8 cellular contexts compared by ENCODE assay signal in the genomic region with DNA sequence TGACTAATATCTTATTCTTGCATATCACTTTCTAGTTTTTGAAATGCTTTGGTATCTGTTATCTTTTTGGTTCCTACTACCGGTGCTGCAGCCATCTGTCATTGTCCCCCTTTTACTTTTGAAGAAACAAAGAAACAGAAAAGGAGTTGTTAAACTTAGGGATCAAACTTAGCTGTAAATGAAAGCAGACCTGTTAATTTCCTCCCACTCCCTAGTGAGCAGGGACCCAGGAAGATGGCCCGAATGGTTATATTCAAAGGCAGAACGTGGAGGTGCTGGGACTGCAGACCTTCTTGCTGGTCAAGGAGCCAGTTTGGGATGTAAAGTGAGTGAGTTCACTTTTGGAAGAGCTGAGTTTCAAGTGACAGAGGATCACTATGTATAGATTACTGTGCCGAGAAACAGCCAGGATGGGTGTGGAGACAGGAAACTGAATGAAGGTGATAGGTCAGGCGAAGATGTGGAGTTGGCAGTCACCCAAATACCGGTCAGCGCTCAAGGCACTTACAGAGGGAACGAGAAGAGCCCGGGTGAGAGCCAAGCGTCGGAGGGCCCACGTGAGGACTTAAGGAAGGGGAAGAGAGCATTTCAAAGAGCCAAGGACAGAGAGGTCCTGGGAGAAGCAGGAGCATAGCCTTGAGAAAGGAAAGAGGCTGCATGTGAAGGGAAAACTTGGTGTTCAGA. TPM values are rescaled to one million over a fixed set of nuclear protein-coding genes. Genes with fewer than 3 reads are reported as not detected.
DNase-seq lines count a peak whose midpoint lies in the region; ATAC-seq and TF ChIP-seq lines count a peak whose summit lies in the region.

No MANE protein-coding gene starts in this region.

- H3K27me3 ChIP-seq in ovary: no peaks in the 10 kb centered on the region

- H3K4me1 Mint-ChIP-seq in activated naive CD8-positive, alpha-beta T cell treated with anti-CD3 and anti-CD28 coated beads, Interleukin-2, amount 50 U/mL, for 24 hours: peaks cover 27% of the 10 kb centered on the region

- no peaks in the 10 kb centered on the region for H3K36me3 ChIP-seq in ovary

- peak overlapping the region; percentile 53 for H3K27ac Mint-ChIP-seq in activated naive CD8-positive, alpha-beta T cell treated with anti-CD3 and anti-CD28 coated beads, Interleukin-2, amount 50 U/mL, for 24 hours

- intact Hi-C loops in ovary (cut with DNase I): no loop called here

- ATAC-seq in HG03025 (IDR thresholded peaks at IDR 0.05; ENCODE audit: low FRiP score, unreplicated experiment): peak; percentile 38
- no peak for ATAC-seq in activated naive CD8-positive, alpha-beta T cell treated with anti-CD3 and anti-CD28 coated beads, Interleukin-2, amount 50 U/mL, for 24 hours

- no peak for TF ChIP-seq POLR2A in ovary (IDR thresholded peaks at IDR 0.05)

- peaks cover 4% of the 10 kb centered on the region for H3K36me3 Mint-ChIP-seq in activated naive CD8-positive, alpha-beta T cell treated with anti-CD3 and anti-CD28 coated beads, Interleukin-2, amount 50 U/mL, for 24 hours (ENCODE audit: low read depth)

- no peaks in the 10 kb centered on the region for H3K9me3 ChIP-seq in ovary

- no peaks in the 10 kb centered on the region for H3K4me1 ChIP-seq in ovary (ENCODE audit: insufficient read depth)

- no peaks in the 10 kb centered on the region for H3K9me3 Mint-ChIP-seq in activated naive CD8-positive, alpha-beta T cell treated with anti-CD3 and anti-CD28 coated beads, Interleukin-2, amount 50 U/mL, for 24 hours

- H3K27ac ChIP-seq in ovary: no peak overlapping the region

- H3K4me3 Mint-ChIP-seq in activated naive CD8-positive, alpha-beta T cell treated with anti-CD3 and anti-CD28 coated beads, Interleukin-2, amount 50 U/mL, for 24 hours: no peak overlapping the region

- TF ChIP-seq CTCF in ovary (IDR thresholded peaks at IDR 0.05): no peak

- no peaks in the 10 kb centered on the region for H3K27me3 Mint-ChIP-seq in activated naive CD8-positive, alpha-beta T cell treated with anti-CD3 and anti-CD28 coated beads, Interleukin-2, amount 50 U/mL, for 24 hours

- DNase-seq in NCI-H1105 treated with DMSO at 0.1 percent for 48 hours (lab: John Stamatoyannopoulos, UW) (peak; percentile 14), NCI-H1105 (lab: John Stamatoyannopoulos, UW) (no peak), ovary (peak in 3 of 5 donors; percentile 11 to 50 (median 16)), DMS114 treated with DMSO at 0.1 percent for 48 hours (lab: John Stamatoyannopoulos, UW; ENCODE audit: unreplicated experiment) (no peak), NOMO-1 treated with DMSO at 0.1 percent for 48 hours (lab: John Stamatoyannopoulos, UW; ENCODE audit: unreplicated experiment) (no peak)
- no peak for DNase-seq in activated naive CD8-positive, alpha-beta T cell treated with anti-CD3 and anti-CD28 coated beads, Interleukin-2, amount 50 U/mL, for 24 hours
- no peak for DNase-seq in stimulated activated CD4-positive, alpha-beta T cell treated with anti-CD3 and anti-CD28 coated beads, Interleukin-1b, Interleukin-23, amount 100 ng/mL, for 48 hours

- H3K4me3 ChIP-seq in ovary: no peak overlapping the region

- TF ChIP-seq EP300 in ovary (IDR thresholded peaks at IDR 0.05): no peak

- 6 to 12% (median 11%) methylated on average over 12 of the region's 12 CpGs for WGBS in ovary, 3 donors

RNA-seq across cellular contexts. Expression of a gene that starts 20.1 kb away (rescaled TPM):
- total RNA-seq in ovary: under 1 TPM; 0.12 to 0.97 (median 0.66) TPM
- polyA plus RNA-seq in ovary: under 1 TPM; 0.07 to 0.55 TPM

Comparison
In these comparisons a context has a peak if more than half of its experiments do, and no peak if none do; other contexts are left out.
1. DNase-seq: peak in NCI-H1105 treated with DMSO at 0.1 percent for 48 hours (single experiment) and ovary (3 of 5); none in NCI-H1105 (single experiment), activated naive CD8-positive, alpha-beta T cell treated with anti-CD3 and anti-CD28 coated beads, Interleukin-2, amount 50 U/mL, for 24 hours (single experiment), DMS114 treated with DMSO at 0.1 percent for 48 hours (single experiment), stimulated activated CD4-positive, alpha-beta T cell treated with anti-CD3 and anti-CD28 coated beads, Interleukin-1b, Interleukin-23, amount 100 ng/mL, for 48 hours (single experiment) and NOMO-1 treated with DMSO at 0.1 percent for 48 hours (single experiment).